Comparison of ENCODE assay signal across 22 cellular contexts in the genomic region with DNA sequence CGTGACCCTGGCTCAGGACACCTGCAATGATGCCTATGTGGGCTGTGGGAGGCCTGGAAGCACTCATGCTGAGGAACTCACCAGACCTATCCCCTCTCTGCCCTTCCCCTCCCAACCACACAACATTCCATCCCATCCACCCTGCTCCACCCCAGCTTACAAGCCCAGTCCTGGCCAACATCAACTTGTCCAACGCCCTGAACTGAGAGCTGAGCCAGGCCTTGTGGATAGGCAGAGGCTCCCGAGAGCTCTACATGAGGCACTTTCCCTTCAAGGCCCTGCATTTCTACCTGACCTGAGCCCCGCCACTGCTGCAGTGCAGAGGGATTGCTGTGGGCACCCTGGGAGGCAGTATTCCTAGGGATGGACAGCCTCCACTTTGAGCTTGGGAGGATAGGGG.
"Had no signal": no experiment of that assay in that cellular context is flagged by ENCODE, and none has a peak within 500 bp of the region (broad histone marks: within the 10 kb centered on the region; RNA-seq: fewer than 3 reads in every experiment).

No MANE protein-coding gene starts in this region.

- H3K4me3 Mint-ChIP-seq: activated naive CD4-positive, alpha-beta T cell treated with anti-CD3 and anti-CD28 coated beads, Interleukin-2, amount 50 U/mL, for 24 hours; activated T-cell treated with anti-CD3 and anti-CD28 coated beads, Interleukin-2, amount 50 U/mL, for 72 hours had no signal

- H3K36me3 ChIP-seq: esophagus squamous epithelium, left lung, prostate gland, right atrium auricular region, stomach, uterus had no signal

- H3K9me3 Mint-ChIP-seq: activated naive CD4-positive, alpha-beta T cell treated with anti-CD3 and anti-CD28 coated beads, Interleukin-2, amount 50 U/mL, for 24 hours; activated T-cell treated with anti-CD3 and anti-CD28 coated beads, Interleukin-2, amount 50 U/mL, for 72 hours had no signal

- H3K27me3 ChIP-seq: foreskin keratinocyte, right atrium auricular region, testis, uterus had no signal

- H3K4me1 Mint-ChIP-seq: activated naive CD4-positive, alpha-beta T cell treated with anti-CD3 and anti-CD28 coated beads, Interleukin-2, amount 50 U/mL, for 24 hours had no signal

- H3K4me3 ChIP-seq: esophagus squamous epithelium, left lung, prostate gland, right atrium auricular region, stomach, testis, uterus had no signal

- H3K27ac Mint-ChIP-seq: activated naive CD4-positive, alpha-beta T cell treated with anti-CD3 and anti-CD28 coated beads, Interleukin-2, amount 50 U/mL, for 24 hours; activated T-cell treated with anti-CD3 and anti-CD28 coated beads, Interleukin-2, amount 50 U/mL, for 72 hours had no signal

- H3K9me3 ChIP-seq: esophagus squamous epithelium, left lung, prostate gland, right atrium auricular region, stomach, testis, uterus had no signal

- FAIRE-seq: bronchial epithelial cell, kidney, small intestine had no signal

- H3K27ac ChIP-seq: esophagus squamous epithelium, foreskin keratinocyte, left lung, prostate gland, right atrium auricular region, stomach, testis, uterus had no signal

- H3K4me1 ChIP-seq: esophagus squamous epithelium, foreskin keratinocyte, left lung, prostate gland, right atrium auricular region, stomach, testis, uterus had no signal

- DNase-seq: activated CD4-positive, alpha-beta T cell treated with anti-CD3 and anti-CD28 coated beads, Interleukin-2, amount 50 U/mL, for 1 hour; activated CD4-positive, CD25-positive, alpha-beta regulatory T cell treated with anti-CD3 and anti-CD28 coated beads, Interleukin-2, amount 50 U/mL, for 72 hours; activated gamma-delta T cell; activated T-cell treated with anti-CD3 and anti-CD28 coated beads, Interleukin-2, amount 50 U/mL, for 72 hours; cerebellar nuclear complex; cortex of kidney; esophagus squamous epithelium; foreskin keratinocyte; glutamatergic neuron; hypothalamus; kidney; left lung; midbrain; small intestine; stimulated activated CD4-positive, alpha-beta T cell treated with anti-CD3 and anti-CD28 coated beads, Interleukin-4, amount 100 ng/mL, for 1 hour; stomach; testis; uterus had no signal

- H3K36me3 Mint-ChIP-seq: activated naive CD4-positive, alpha-beta T cell treated with anti-CD3 and anti-CD28 coated beads, Interleukin-2, amount 50 U/mL, for 24 hours had no signal

- H3K27me3 Mint-ChIP-seq: activated naive CD4-positive, alpha-beta T cell treated with anti-CD3 and anti-CD28 coated beads, Interleukin-2, amount 50 U/mL, for 24 hours had no signal
